Comparison of ENCODE assay signal across 8 cellular contexts in genomic region chr1:8822383-8823294, GRCh38. TPM values are rescaled to one million over a fixed set of nuclear protein-coding genes. Genes with fewer than 3 reads are reported as not detected.
DNase-seq lines count a peak whose midpoint lies in the region; ATAC-seq and TF ChIP-seq lines count a peak whose summit lies in the region.

No MANE protein-coding gene starts in this region.

- peaks cover 6% of the 10 kb centered on the region for H3K4me1 Mint-ChIP-seq in activated CD8-positive, alpha-beta T cell treated with anti-CD3 and anti-CD28 coated beads, Interleukin-2, amount 10 ng/mL, durations not matched to agents 7 days and 5 days (ENCODE audit: low read depth)

- TF ChIP-seq POLR2A in thyroid gland (IDR thresholded peaks at IDR 0.05): no peak

- H3K27ac ChIP-seq in A673 (ENCODE audit: low read depth, low read length, poor library complexity, severe bottlenecking): peak overlapping the region; percentile 60
- peak overlapping the region; percentile 26 to 61 (median 42) for H3K27ac ChIP-seq in thyroid gland

- H3K36me3 Mint-ChIP-seq in activated CD8-positive, alpha-beta T cell treated with anti-CD3 and anti-CD28 coated beads, Interleukin-2, amount 10 ng/mL, durations not matched to agents 7 days and 5 days (ENCODE audit: low read depth): no peaks in the 10 kb centered on the region

- BruUV-seq in A673 (replicated peaks; lab: Mats Ljungman, UMichigan): no TSS peak

- H3K4me3 Mint-ChIP-seq in activated CD8-positive, alpha-beta T cell treated with anti-CD3 and anti-CD28 coated beads, Interleukin-2, amount 10 ng/mL, durations not matched to agents 7 days and 5 days: no peak overlapping the region

- CTCF ChIA-PET in A673 (lab: Charles Lee): interaction anchor here (0.7 kb wide), 1 partner anchor 104 kb away, joined by 3 read pairs; no protein-coding TSS in a partner anchor
- CTCF ChIA-PET in activated CD8-positive, alpha-beta T cell treated with anti-CD3 and anti-CD28 coated beads, Interleukin-2, amount 10 ng/mL, durations not matched to agents 7 days and 5 days (lab: Charles Lee): interaction anchor here (0.5 to 5.5 kb wide), 2 partner anchors 26 to 149 kb away, joined by 3 to 26 read pairs; no protein-coding TSS in a partner anchor

- peaks cover 13% of the 10 kb centered on the region for H3K27me3 Mint-ChIP-seq in activated CD8-positive, alpha-beta T cell treated with anti-CD3 and anti-CD28 coated beads, Interleukin-2, amount 10 ng/mL, durations not matched to agents 7 days and 5 days (ENCODE audit: low read depth)

- no peak for TF ChIP-seq RAD21 in Ishikawa (IDR thresholded peaks at IDR 0.05; ENCODE audit: low read depth)

- ATAC-seq in SK-N-SH treated with all-trans-retinoic acid at 6 μM for 48 hours (peak; percentile 58), left cardiac atrium (peak; percentile 63 to 80)
- no peak for ATAC-seq in activated CD8-positive, alpha-beta T cell treated with anti-CD3 and anti-CD28 coated beads, Interleukin-2, amount 10 ng/mL, durations not matched to agents 7 days and 5 days

- no peaks in the 10 kb centered on the region for H3K27me3 ChIP-seq in A673 (replicated peaks; ENCODE audit: insufficient read depth, low read depth, low read length, poor library complexity)
- no peaks in the 10 kb centered on the region for H3K27me3 ChIP-seq in thyroid gland

- H3K9me3 ChIP-seq in A673 (ENCODE audit: low read depth, low read length, poor library complexity, severe bottlenecking): no peaks in the 10 kb centered on the region
- no peaks in the 10 kb centered on the region for H3K9me3 ChIP-seq in thyroid gland

- no peak for TF ChIP-seq CTCF in A673 (conservative IDR thresholded peaks at IDR 0.05; ENCODE audit: low read depth, low read length)
- TF ChIP-seq CTCF in thyroid gland (IDR thresholded peaks at IDR 0.05): no peak

- POLR2A ChIA-PET in A673 (lab: Charles Lee; ENCODE audit: low non-redundant PET): interaction anchor here (0.6 to 1.0 kb wide), 5 partner anchors 27 to 1190 kb away, joined by 4 to 5 read pairs (median 4); no protein-coding TSS in a partner anchor
- POLR2A ChIA-PET in activated CD8-positive, alpha-beta T cell treated with anti-CD3 and anti-CD28 coated beads, Interleukin-2, amount 10 ng/mL, durations not matched to agents 7 days and 5 days (lab: Charles Lee): no interaction called here

- H3K36me3 ChIP-seq in A673 (ENCODE audit: insufficient read depth, low read length, poor library complexity, severe bottlenecking) (no peaks in the 10 kb centered on the region), thyroid gland (no peaks in the 10 kb centered on the region)

- WGBS in thyroid gland, 2 donors: 51 to 63% methylated on average over 10 of the region's 10 CpGs

- H3K4me1 ChIP-seq in A673 (ENCODE audit: insufficient read depth, low read length, poor library complexity, severe bottlenecking) (peaks cover 38% of the 10 kb centered on the region), thyroid gland (peaks cover 19 to 22% of the 10 kb centered on the region in 2 donors)

- intact Hi-C loops in A673 (cut with micrococcal nuclease; ENCODE audit: unreplicated experiment) (no loop called here), left cardiac atrium (cut with DNase I) (no loop called here), thyroid gland (cut with DNase I) (no loop called here)

- H3K27ac Mint-ChIP-seq in activated CD8-positive, alpha-beta T cell treated with anti-CD3 and anti-CD28 coated beads, Interleukin-2, amount 10 ng/mL, durations not matched to agents 7 days and 5 days: no peak overlapping the region

- no peaks in the 10 kb centered on the region for H3K9me3 Mint-ChIP-seq in activated CD8-positive, alpha-beta T cell treated with anti-CD3 and anti-CD28 coated beads, Interleukin-2, amount 10 ng/mL, durations not matched to agents 7 days and 5 days (ENCODE audit: insufficient read depth)

- peak; percentile 95 for DNase-seq in A673 (ENCODE audit: low spot score)
- DNase-seq in left cardiac atrium: no peak
- DNase-seq in thyroid gland: peak in 1 of 2 donors; percentile 28
- DNase-seq in ecto neural progenitor cell (ENCODE audit: low spot score): no peak
- DNase-seq in activated CD4-positive, alpha-beta T cell treated with anti-CD3 and anti-CD28 coated beads, Interleukin-2, amount 50 U/mL, for 4 hours: no peak
- no peak for DNase-seq in activated CD8-positive, alpha-beta T cell treated with anti-CD3 and anti-CD28 coated beads, Interleukin-2, amount 10 ng/mL, durations not matched to agents 7 days and 5 days

- H3K4me3 ChIP-seq in A673 (ENCODE audit: low read depth, low read length, poor library complexity, severe bottlenecking) (no peak overlapping the region), thyroid gland (replicated peaks in 1 of 3) (no peak overlapping the region)

- no peak for TF ChIP-seq EP300 in Ishikawa (IDR thresholded peaks at IDR 0.05; ENCODE audit: borderline replicate concordance)

TF ChIP-seq in Ishikawa, 13 proteins besides CTCF, POLR2A, EP300 and RAD21:
- TF ChIP-seq NFIC (IDR thresholded peaks at IDR 0.05): peak; percentile 75
- TF ChIP-seq TAF1 (IDR thresholded peaks at IDR 0.05; ENCODE audit: low read depth): no peak
TF ChIP-seq in Ishikawa: peak in this region for 1.

TF ChIP-seq in SK-N-SH treated with all-trans-retinoic acid at 6 μM for 48 hours, 23 proteins besides CTCF, POLR2A, EP300 and RAD21 (continues in another document):
- TF ChIP-seq SNAI2 (CRISPR knock-in tag; IDR thresholded peaks at IDR 0.05): no peak
- TF ChIP-seq OSR1 (CRISPR knock-in tag; IDR thresholded peaks at IDR 0.05): no peak
- TF ChIP-seq ZFP30 (CRISPR knock-in tag; IDR thresholded peaks at IDR 0.05): no peak
- no peak for TF ChIP-seq PPARA (CRISPR knock-in tag; IDR thresholded peaks at IDR 0.05; ENCODE audit: borderline replicate concordance)
- no peak for TF ChIP-seq CSDC2 (CRISPR knock-in tag; IDR thresholded peaks at IDR 0.05)
- TF ChIP-seq PATZ1 (CRISPR knock-in tag; IDR thresholded peaks at IDR 0.05; ENCODE audit: borderline replicate concordance): no peak
- TF ChIP-seq POU6F1 (CRISPR knock-in tag; IDR thresholded peaks at IDR 0.05; ENCODE audit: borderline replicate concordance, low read depth): no peak
- TF ChIP-seq TOX (CRISPR knock-in tag; IDR thresholded peaks at IDR 0.05; ENCODE audit: borderline replicate concordance): no peak
- TF ChIP-seq ARNTL (CRISPR knock-in tag; IDR thresholded peaks at IDR 0.05; ENCODE audit: borderline replicate concordance, low read depth): no peak
- TF ChIP-seq CREB5 (CRISPR knock-in tag; IDR thresholded peaks at IDR 0.05; ENCODE audit: low read depth): no peak
- no peak for TF ChIP-seq TCF4 (CRISPR knock-in tag; IDR thresholded peaks at IDR 0.05; ENCODE audit: borderline replicate concordance)
- no peak for TF ChIP-seq ZFP3 (CRISPR knock-in tag; IDR thresholded peaks at IDR 0.05)

RNA-seq across cellular contexts. Expression of gene RERE, which starts 5.2 kb away (rescaled TPM):
- total RNA-seq in A673 (2021) (188 and 220 TPM in 2 replicates), left cardiac atrium (100 to 1,000 TPM; 128 to 162 TPM), thyroid gland (100 to 1,000 TPM; 118 to 244 (median 131) TPM)
- total RNA-seq in activated CD8-positive, alpha-beta T cell treated with anti-CD3 and anti-CD28 coated beads, Interleukin-2, amount 10 ng/mL, durations not matched to agents 7 days and 5 days: 10 to 100 TPM; 37.4 to 44.7 TPM

RNA-seq across cellular contexts. Expression of gene ENO1, which starts 55.8 kb away (rescaled TPM):
- total RNA-seq in A673 (2021) (2,313 and 2,659 TPM in 2 replicates), left cardiac atrium (100 to 1,000 TPM; 242 to 476 TPM), thyroid gland (100 to 1,000 TPM; 355 to 741 (median 478) TPM)
- 1,000 to 10,000 TPM; 3,150 to 3,216 TPM for total RNA-seq in activated CD8-positive, alpha-beta T cell treated with anti-CD3 and anti-CD28 coated beads, Interleukin-2, amount 10 ng/mL, durations not matched to agents 7 days and 5 days
